In the genomic region with DNA sequence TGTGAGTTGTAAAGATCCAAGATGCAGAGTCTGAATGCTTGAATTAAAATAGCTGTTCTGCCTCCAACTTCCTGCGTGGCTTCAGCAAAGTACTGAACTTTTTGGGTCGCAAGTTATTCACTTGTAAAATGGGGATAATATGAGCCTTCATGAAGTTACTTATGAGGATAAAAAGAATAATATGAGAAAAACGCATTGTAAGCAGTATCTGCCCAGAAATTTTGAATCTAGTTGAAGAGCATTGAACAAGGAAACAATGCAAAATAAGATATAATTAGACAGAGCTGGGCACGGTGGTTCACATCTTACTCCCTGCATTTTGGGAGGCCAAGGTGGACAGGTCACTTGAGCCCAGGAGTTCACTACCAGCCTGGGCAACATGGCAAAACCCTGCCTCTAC, we compare ENCODE assay signal across 31 cellular contexts. TPM values are rescaled to one million over a fixed set of nuclear protein-coding genes. Genes with fewer than 3 reads are reported as not detected.
DNase-seq lines count a peak whose midpoint lies in the region; ATAC-seq, FAIRE-seq and TF ChIP-seq lines count a peak whose summit lies in the region.
"Had no signal": no experiment of that assay in that cellular context is flagged by ENCODE, and none has a peak within 500 bp of the region (broad histone marks: within the 10 kb centered on the region; RNA-seq: fewer than 3 reads in every experiment).

No MANE protein-coding gene starts in this region.

- H3K4me3 ChIP-seq in HepG2 (replicated peaks in 1 of 3; ENCODE audit: insufficient read depth in 1 of 3, low read depth in 2 of 3, low read length in 3 of 3) (no peak overlapping the region), right lobe of liver (no peak overlapping the region), OCI-LY3 (ENCODE audit: low read length) (no peak overlapping the region), neutrophil (ENCODE audit: low read depth in 1 of 2, low read length in 1 of 2) (no peak overlapping the region)
- H3K4me3 ChIP-seq: BLaER1, GM12878 had no signal

- H3K4me1 ChIP-seq in HepG2 (ENCODE audit: insufficient read depth, low read length) (no peaks in the 10 kb centered on the region), right lobe of liver (no peaks in the 10 kb centered on the region), OCI-LY3 (ENCODE audit: low read length) (no peaks in the 10 kb centered on the region), neutrophil (ENCODE audit: control insufficient read depth in 1 of 2, insufficient read depth in 1 of 2, low read depth in 1 of 2, low read length in 1 of 2) (no peaks in the 10 kb centered on the region)
- H3K4me1 ChIP-seq: BE2C, BLaER1 had no signal

- H3K4me2 ChIP-seq in HepG2 (ENCODE audit: low read depth, low read length) (no peak overlapping the region), OCI-LY3 (ENCODE audit: low read length) (no peak overlapping the region)
- H3K4me2 ChIP-seq: BLaER1 had no signal

- H3K9me3 ChIP-seq in HepG2 (ENCODE audit: low read length) (no peaks in the 10 kb centered on the region), right lobe of liver (no peaks in the 10 kb centered on the region), OCI-LY3 (ENCODE audit: insufficient read depth, low read length) (no peaks in the 10 kb centered on the region), neutrophil (peaks cover 5% of the 10 kb centered on the region)
- H3K9me3 ChIP-seq: BE2C, BLaER1 had no signal

- DNase-seq in HepG2 (ENCODE audit: low spot score), result no peak
- DNase-seq in right lobe of liver, result no peak
- DNase-seq in retina, result no peak
- no peak for DNase-seq in cerebellum (ENCODE audit: low spot score)
- DNase-seq: ACHN; BE2C; C1 segment of cervical spinal cord; CD4-positive, alpha-beta memory T cell; CD4-positive, CD25-positive, alpha-beta regulatory T cell; CD8-positive, alpha-beta memory T cell; COR-L47; DMS 273 treated with DMSO at 0.1 percent for 48 hours; DMS153; DMS53; DMS79; DND-41; EL; GDM1 had no signal

- no peak overlapping the region for H3K27ac ChIP-seq in HepG2 (ENCODE audit: extremely low read length, insufficient read depth, low read length)
- H3K27ac ChIP-seq in right lobe of liver, result no peak overlapping the region
- no peak overlapping the region for H3K27ac ChIP-seq in OCI-LY3 (ENCODE audit: low read length)
- peak overlapping the region; percentile 20 for H3K27ac ChIP-seq in neutrophil
- H3K27ac ChIP-seq: 22Rv1, BLaER1 had no signal

- FAIRE-seq in HepG2 (lab: Jason Lieb, UNC), result no peak
- FAIRE-seq: GM12878, GM12892, GM18507, GM19239 had no signal

- in situ Hi-C loops in HepG2 (cut with HindIII; ENCODE audit: extremely low pct_ligation_motif_present, low pct_unique_long_range_greater_than_20kb), result no loop called here

- no peaks in the 10 kb centered on the region for H3K36me3 ChIP-seq in HepG2 (replicated peaks in 1 of 2; ENCODE audit: control insufficient read depth in 1 of 2, insufficient read depth in 2 of 2, low read length in 2 of 2)
- H3K36me3 ChIP-seq in right lobe of liver, result peaks cover 0 to 86% (median 13%) of the 10 kb centered on the region in 4 donors
- no peaks in the 10 kb centered on the region for H3K36me3 ChIP-seq in OCI-LY3 (replicated peaks; ENCODE audit: low read depth, low read length)
- H3K36me3 ChIP-seq in neutrophil, result peaks cover 100% of the 10 kb centered on the region
- H3K36me3 ChIP-seq: BE2C, BLaER1 had no signal

- H3K79me2 ChIP-seq in HepG2 (ENCODE audit: insufficient read depth, low read length), result no peaks in the 10 kb centered on the region
- H3K79me2 ChIP-seq in OCI-LY3 (ENCODE audit: low read length), result no peaks in the 10 kb centered on the region

- TF ChIP-seq EP300 in HepG2 (IDR thresholded peaks at IDR 0.05; ENCODE audit: low read depth in 2 of 2, low read length in 2 of 2), result no peak
- TF ChIP-seq EP300 in HepG2 (CRISPR knock-in tag; IDR thresholded peaks at IDR 0.05; ENCODE audit: borderline replicate concordance), result no peak

- no peak for TF ChIP-seq RAD21 in HepG2 (CRISPR knock-in tag; IDR thresholded peaks at IDR 0.05)

- TF ChIP-seq POLR2A in HepG2 (IDR thresholded peaks at IDR 0.05; ENCODE audit: insufficient read depth in 1 of 2, low read depth in 2 of 2, low read length in 2 of 2) (no peak), right lobe of liver (IDR thresholded peaks at IDR 0.05) (no peak)

- ATAC-seq in HepG2 (no peak), right lobe of liver (no peak)
- ATAC-seq: GM12878 had no signal

- TF ChIP-seq CTCF in HepG2 (CRISPR knock-in tag; IDR thresholded peaks at IDR 0.05), result no peak
- no peak for TF ChIP-seq CTCF in right lobe of liver (IDR thresholded peaks at IDR 0.05)
- no peak for TF ChIP-seq CTCF in OCI-LY3 (IDR thresholded peaks at IDR 0.05; ENCODE audit: low read depth, low read length)
- TF ChIP-seq CTCF in neutrophil (IDR thresholded peaks at IDR 0.05), result no peak

- POLR2A ChIA-PET in HepG2 (lab: Yijun Ruan, JAX), result no interaction called here

- CTCF ChIA-PET in HepG2 (lab: Yijun Ruan, JAX; ENCODE audit: low intra/inter-chr PET ratio, low total read pairs), result no interaction called here

- H4K20me1 ChIP-seq in HepG2 (ENCODE audit: insufficient read depth, low read length) (no peaks in the 10 kb centered on the region), OCI-LY3 (ENCODE audit: insufficient read depth, low read length) (no peaks in the 10 kb centered on the region)
- H4K20me1 ChIP-seq: BLaER1 had no signal

- 28% methylated on average over 4 of the region's 4 CpGs for WGBS in HepG2 (ENCODE audit: low lambda C conversion rate)
- 96% methylated on average over 4 of the region's 4 CpGs for WGBS in right lobe of liver (ENCODE audit: insufficient coverage, low coverage, low lambda C conversion rate, missing lambda C conversion rate)

- H3K27me3 ChIP-seq in HepG2 (ENCODE audit: control insufficient read depth in 1 of 2, insufficient read depth in 2 of 2, low read length in 2 of 2) (no peaks in the 10 kb centered on the region), right lobe of liver (no peaks in the 10 kb centered on the region), OCI-LY3 (ENCODE audit: low read depth, low read length) (no peaks in the 10 kb centered on the region), neutrophil (no peaks in the 10 kb centered on the region)
- H3K27me3 ChIP-seq: BE2C, BLaER1 had no signal

- H2AFZ ChIP-seq in HepG2 (ENCODE audit: low read length), result no peak overlapping the region
- peak overlapping the region; percentile 27; the same call in 1 of the 2 replicates for H2AFZ ChIP-seq in OCI-LY3 (ENCODE audit: low read depth, low read length)

- H3K9ac ChIP-seq in HepG2 (ENCODE audit: insufficient read depth, low read depth, low read length) (no peak overlapping the region), OCI-LY3 (ENCODE audit: low read length) (no peak overlapping the region)
- H3K9ac ChIP-seq: BLaER1 had no signal

- BruUV-seq in HepG2 (replicated peaks; lab: Mats Ljungman, UMichigan), result no TSS peak

- intact Hi-C loops in HepG2 (cut with micrococcal nuclease; ENCODE audit: unreplicated experiment) (no loop called here), right lobe of liver (cut with DNase I) (loop anchor here in 1 of 2 donors (10.0 kb wide), 1 partner anchor 61 kb away; no protein-coding TSS in a partner anchor)

TF ChIP-seq in HepG2, 621 proteins besides CTCF, POLR2A, EP300 and RAD21 (continues in another document):
- TF ChIP-seq, protein P1, sequence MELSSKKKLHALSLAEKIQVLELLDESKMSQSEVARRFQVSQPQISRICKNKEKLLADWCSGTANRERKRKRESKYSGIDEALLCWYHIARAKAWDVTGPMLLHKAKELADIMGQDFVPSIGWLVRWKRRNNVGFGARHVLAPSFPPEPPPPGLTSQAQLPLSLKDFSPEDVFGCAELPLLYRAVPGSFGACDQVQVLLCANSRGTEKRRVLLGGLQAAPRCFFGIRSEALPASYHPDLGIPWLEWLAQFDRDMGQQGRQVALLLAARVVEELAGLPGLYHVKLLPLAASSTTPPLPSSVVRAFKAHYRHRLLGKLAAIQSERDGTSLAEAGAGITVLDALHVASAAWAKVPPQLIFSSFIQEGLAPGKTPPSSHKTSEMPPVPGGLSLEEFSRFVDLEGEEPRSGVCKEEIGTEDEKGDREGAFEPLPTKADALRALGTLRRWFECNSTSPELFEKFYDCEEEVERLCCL (CRISPR knock-in tag; IDR thresholded peaks at IDR 0.05; ENCODE audit: borderline replicate concordance), result no peak

RNA-seq across cellular contexts. Expression of a gene that starts 37.8 kb away (rescaled TPM):
- not detected in 2 replicates for total RNA-seq in HepG2 (2016; rRNA removed; fragmentation: Illumina TruSeq; extraction: Trizol)
- not detected in 2 replicates for total RNA-seq in HepG2 (2016; cell fraction: cytosol; rRNA removed; fragmentation: Illumina TruSeq; extraction: Trizol; ENCODE audit: low read depth)
- total RNA-seq in HepG2 (2016; cell fraction: insoluble cytoplasmic fraction; rRNA removed; fragmentation: Illumina TruSeq; extraction: Trizol), result not detected in 2 replicates
- total RNA-seq in HepG2 (2016; cell fraction: membrane; rRNA removed; fragmentation: Illumina TruSeq; extraction: Trizol), result 0.09 TPM in 1 of 2 replicates, not detected in the other
- not detected in 2 replicates for total RNA-seq in HepG2 (2016; cell fraction: nucleus; rRNA removed; fragmentation: Illumina TruSeq; extraction: Trizol)
- polyA plus RNA-seq in HepG2 (2011; rRNA removed), result 0.03 TPM in 1 of 2 replicates, not detected in the other
- polyA plus RNA-seq in HepG2 (2011; cell fraction: cytosol; rRNA removed), result 0.05 TPM in 1 of 2 replicates, not detected in the other
- polyA plus RNA-seq in HepG2 (2011; cell fraction: nucleus; rRNA removed), result not detected in 2 replicates
- 0.11 TPM in 1 of 2 replicates, not detected in the other for polyA plus RNA-seq in HepG2 (2012)
- not detected in 2 replicates for polyA plus RNA-seq in HepG2 (2016; cell fraction: cytosol; fragmentation: Illumina TruSeq; extraction: Trizol; ENCODE audit: low read depth)
- 0.12 TPM in 1 of 2 replicates, not detected in the other for polyA plus RNA-seq in HepG2 (2016; cell fraction: insoluble cytoplasmic fraction; fragmentation: Illumina TruSeq; extraction: Trizol; ENCODE audit: low read depth)
- not detected in 2 replicates for polyA plus RNA-seq in HepG2 (2016; cell fraction: membrane; fragmentation: Illumina TruSeq; extraction: Trizol; ENCODE audit: low read depth)
- polyA plus RNA-seq in HepG2 (2016; cell fraction: nucleus; fragmentation: Illumina TruSeq; extraction: Trizol; ENCODE audit: insufficient read depth, low read depth), result not detected in 2 replicates
- not detected in 2 replicates for polyA minus RNA-seq in HepG2 (2011; rRNA and poly(A)+ RNA removed; ENCODE audit: low replicate concordance)
- not detected in 2 replicates for polyA minus RNA-seq in HepG2 (2011; cell fraction: cytosol; rRNA and poly(A)+ RNA removed)
- polyA minus RNA-seq in HepG2 (2011; cell fraction: nucleus; rRNA and poly(A)+ RNA removed), result not detected in 2 replicates
- total RNA-seq in right lobe of liver, result 100 to 1,000 TPM in 4 of 6 experiments, 10 to 100 TPM in 2; 72.9 to 350 (median 156) TPM
- total RNA-seq in cerebellum, result 0.09 TPM
- total RNA-seq: A172; A673; CD4-positive, CD25-positive, alpha-beta regulatory T cell; Daoy; G401 had no signal
- polyA plus RNA-seq: AG04450; CD4-positive, alpha-beta memory T cell; CD8-positive, alpha-beta memory T cell had no signal

Comparison
In these comparisons a context has a peak if more than half of its experiments do, and no peak if none do; other contexts are left out.
1. RNA of a gene that starts 37.8 kb away (total RNA-seq): 72.9 to 350 TPM in right lobe of liver; 0.09 TPM in cerebellum (single experiment) and 0.09 TPM in HepG2; every median in the first group is over 10 times any median in the second.